Comparison of ENCODE assay signal across 15 cellular contexts in genomic region chr12:130863298-130863697, GRCh38. TPM values are rescaled to one million over a fixed set of nuclear protein-coding genes. Genes with fewer than 3 reads are reported as not detected.
DNase-seq lines count a peak whose midpoint lies in the region; ATAC-seq and TF ChIP-seq lines count a peak whose summit lies in the region.
"Had no signal": no experiment of that assay in that cellular context is flagged by ENCODE, and none has a peak within 500 bp of the region (broad histone marks: within the 10 kb centered on the region; RNA-seq: fewer than 3 reads in every experiment).

No MANE protein-coding gene starts in this region.

- H2AK5ac ChIP-seq in mesenchymal stem cell (ENCODE audit: low read length, severe bottlenecking), result no peak overlapping the region

- H3K9me3 Mint-ChIP-seq in endodermal cell, result peaks cover 8% of the 10 kb centered on the region

- no peak overlapping the region for H4K8ac ChIP-seq in mesenchymal stem cell (ENCODE audit: low read length)

- H3K36me3 Mint-ChIP-seq in endodermal cell (ENCODE audit: low read depth), result no peaks in the 10 kb centered on the region

- no peaks in the 10 kb centered on the region for H3K79me1 ChIP-seq in mesenchymal stem cell (replicated peaks; ENCODE audit: low read length, poor library complexity, severe bottlenecking)

- H2BK5ac ChIP-seq in mesenchymal stem cell (ENCODE audit: low read depth, low read length, poor library complexity, severe bottlenecking), result no peak overlapping the region

- H2BK12ac ChIP-seq in mesenchymal stem cell (ENCODE audit: low read length in 2 of 2), result no peak overlapping the region

- H2BK15ac ChIP-seq in mesenchymal stem cell (ENCODE audit: low read depth, poor library complexity, severe bottlenecking), result no peak overlapping the region

- RAD21 ChIA-PET in HCT116 (lab: Charles Lee; ENCODE audit: low non-redundant PET in 1 of 2, low total read pairs in 2 of 2, uncharacterized antibody in 2 of 2, unreplicated experiment in 2 of 2), result no interaction called here

- POLR2A ChIA-PET in HCT116 (lab: Charles Lee), result no interaction called here

- no peaks in the 10 kb centered on the region for H3K4me1 ChIP-seq in BE2C
- peaks cover 0 to 3% of the 10 kb centered on the region in 2 experiments; a peak in 1 of 4 replicates for H3K4me1 ChIP-seq in HCT116 (ENCODE audit: control insufficient read depth in 1 of 2, insufficient read depth in 2 of 2, low read length in 2 of 2)
- no peaks in the 10 kb centered on the region for H3K4me1 ChIP-seq in endodermal cell (ENCODE audit: control insufficient read depth, insufficient read depth, low read length)
- no peaks in the 10 kb centered on the region for H3K4me1 ChIP-seq in lung (ENCODE audit: control insufficient read depth in 2 of 2, insufficient read depth in 2 of 2, low read length in 2 of 2)
- no peaks in the 10 kb centered on the region for H3K4me1 ChIP-seq in mesenchymal stem cell (ENCODE audit: control insufficient read depth, insufficient read depth, low read depth, low read length)

- H3K27ac ChIP-seq in HCT116 (ENCODE audit: low read depth, low read length), result no peak overlapping the region
- no peak overlapping the region for H3K27ac ChIP-seq in endodermal cell (ENCODE audit: low read depth, low read length)
- peak overlapping the region in 1 of 2 donors; percentile 14 for H3K27ac ChIP-seq in lung (ENCODE audit: low read depth in 1 of 2, low read length in 1 of 2)
- H3K27ac ChIP-seq in mesenchymal stem cell (ENCODE audit: low read length, poor library complexity, severe bottlenecking), result no peak overlapping the region
- H3K27ac ChIP-seq: PC-9 had no signal

- intact Hi-C loops in HCT116 (cut with micrococcal nuclease), result no loop called here

- no peak overlapping the region for H2BK120ac ChIP-seq in mesenchymal stem cell (ENCODE audit: low read depth, low read length)

- H2AFZ ChIP-seq in HCT116 (ENCODE audit: low read depth, low read length, poor library complexity, severe bottlenecking) (no peak overlapping the region), mesenchymal stem cell (ENCODE audit: low read depth, low read length) (no peak overlapping the region)
- H2AFZ ChIP-seq: PC-9 had no signal

- H3K9me2 ChIP-seq in HCT116 (ENCODE audit: insufficient read depth), result no peaks in the 10 kb centered on the region

- H3K4me3 Mint-ChIP-seq in endodermal cell, result no peak overlapping the region

- H3K27ac Mint-ChIP-seq in endodermal cell, result no peak overlapping the region

- H3K4me2 ChIP-seq in HCT116 (ENCODE audit: low read length) (no peak overlapping the region), mesenchymal stem cell (ENCODE audit: low read length, poor library complexity, severe bottlenecking) (no peak overlapping the region)
- H3K4me2 ChIP-seq: PC-9 had no signal

- no peak overlapping the region for H3K4me3 ChIP-seq in BE2C (ENCODE audit: low read depth, low read length)
- H3K4me3 ChIP-seq in HCT116 (replicated peaks in 1 of 2; ENCODE audit: low read depth in 1 of 2, low read length in 2 of 2), result no peak overlapping the region
- H3K4me3 ChIP-seq in endodermal cell (ENCODE audit: low read length), result no peak overlapping the region
- H3K4me3 ChIP-seq in lung, result no peak overlapping the region
- H3K4me3 ChIP-seq in mesenchymal stem cell (ENCODE audit: insufficient read depth in 1 of 2, low read depth in 1 of 2, low read length in 2 of 2), result no peak overlapping the region
- H3K4me3 ChIP-seq: PC-9 had no signal

- no peaks in the 10 kb centered on the region for H3K79me2 ChIP-seq in HCT116 (ENCODE audit: insufficient read depth, low read length)

- no peak overlapping the region for H3K14ac ChIP-seq in mesenchymal stem cell (ENCODE audit: low read length in 2 of 2)

- H3K9ac ChIP-seq in HCT116 (ENCODE audit: low read length) (no peak overlapping the region), endodermal cell (ENCODE audit: extremely low read depth, low read length, poor library complexity, severe bottlenecking) (no peak overlapping the region), mesenchymal stem cell (ENCODE audit: low read length) (no peak overlapping the region)

- H3K9me3 ChIP-seq in BE2C (no peaks in the 10 kb centered on the region), HCT116 (ENCODE audit: control insufficient read depth in 1 of 2, insufficient read depth in 1 of 2, low read depth in 1 of 2, low read length in 2 of 2) (no peaks in the 10 kb centered on the region), endodermal cell (ENCODE audit: control insufficient read depth, low read length) (peaks cover 8% of the 10 kb centered on the region), lung (ENCODE audit: control insufficient read depth in 2 of 2, insufficient read depth in 1 of 2, low read length in 1 of 2) (peaks cover 0 to 5% of the 10 kb centered on the region in 2 donors), mesenchymal stem cell (ENCODE audit: control insufficient read depth, low read length) (no peaks in the 10 kb centered on the region)

- no peaks in the 10 kb centered on the region for H3K27me3 ChIP-seq in BE2C
- H3K27me3 ChIP-seq in HCT116 (ENCODE audit: insufficient read depth, low read length), result no peaks in the 10 kb centered on the region
- H3K27me3 ChIP-seq in endodermal cell (ENCODE audit: control insufficient read depth, insufficient read depth, low read length, poor library complexity, severe bottlenecking), result no peaks in the 10 kb centered on the region
- no peaks in the 10 kb centered on the region for H3K27me3 ChIP-seq in lung (ENCODE audit: control insufficient read depth, insufficient read depth)
- H3K27me3 ChIP-seq in mesenchymal stem cell (ENCODE audit: control insufficient read depth in 1 of 2, insufficient read depth in 1 of 2, low read length in 2 of 2), result no peaks in the 10 kb centered on the region

- DNase-seq in BE2C (no peak), HCT116 (ENCODE audit: low read depth, low spot score) (no peak), endodermal cell (peak; percentile 53), lung (ENCODE audit: low spot score) (no peak), DMS79 (lab: John Stamatoyannopoulos, UW) (no peak), epidermal melanocyte (ENCODE audit: insufficient read length, low spot score) (no peak), iPS-NIHi11 (ENCODE audit: low spot score) (no peak), mesenchymal stem cell (no peak)
- DNase-seq: GDM1; NCI-H1048; NCI-H2107; NCI-H226; NCI-H526; NK-92 treated with Interleukin-12 subunit alpha and Interleukin-12 subunit beta, amount 100 ng/mL, for 24 hours; PC-9 had no signal

- ATAC-seq in HCT116, result no peak
- ATAC-seq in lung (ENCODE audit: insufficient read depth, low FRiP score), result peak; percentile 58

- TF ChIP-seq POLR2A in HCT116 (IDR thresholded peaks at IDR 0.05; ENCODE audit: borderline replicate concordance, extremely low read depth, insufficient read depth, insufficient read length), result no peak

- H3K18ac ChIP-seq in mesenchymal stem cell (ENCODE audit: low read depth in 1 of 2, low read length in 2 of 2), result no peak overlapping the region

- H3K4ac ChIP-seq in mesenchymal stem cell (ENCODE audit: low read depth in 1 of 2, low read length in 2 of 2), result no peak overlapping the region

- CTCF ChIA-PET in HCT116 (lab: Charles Lee), result no interaction called here

- TF ChIP-seq CTCF in BE2C (IDR thresholded peaks at IDR 0.05; ENCODE audit: low read depth, low read length) (0 out of 2 replicates have a peak, but pooled peaks have one; percentile 5), HCT116 (IDR thresholded peaks at IDR 0.05 in 2 of 3, conservative IDR thresholded peaks at IDR 0.05 in 1 of 3; ENCODE audit: borderline replicate concordance in 1 of 3, insufficient read depth in 1 of 3, low read depth in 2 of 3, low read length in 2 of 3) (peak in 2 of 3 experiments; percentile 15 to 28; a peak in 2 of 6 replicates), endodermal cell (conservative IDR thresholded peaks at IDR 0.05) (peak; percentile 37), lung (IDR thresholded peaks at IDR 0.05; ENCODE audit: control extremely low read depth, extremely low read depth) (no peak)

- 91 to 100% methylated on average over 2 to 5 of the region's 5 CpGs for WGBS in endodermal cell (ENCODE audit: insufficient coverage in 1 of 2, insufficient read length in 1 of 2), 2 experiments
- 64 to 83% methylated on average over 5 of the region's 5 CpGs for WGBS in lung, 2 donors
- WGBS in mesenchymal stem cell, result 97% methylated on average over 4 of the region's 5 CpGs

- no peaks in the 10 kb centered on the region for H3K4me1 Mint-ChIP-seq in endodermal cell

- BruUV-seq in HCT116 (replicated peaks; lab: Mats Ljungman, UMichigan), result no TSS peak

- H3K36me3 ChIP-seq in BE2C (no peaks in the 10 kb centered on the region), HCT116 (ENCODE audit: control insufficient read depth in 1 of 2, insufficient read depth in 2 of 2, low read length in 2 of 2) (no peaks in the 10 kb centered on the region), endodermal cell (ENCODE audit: control insufficient read depth, insufficient read depth, low read length) (no peaks in the 10 kb centered on the region), lung (ENCODE audit: control insufficient read depth in 2 of 2, insufficient read depth in 2 of 2, low read length in 2 of 2) (no peaks in the 10 kb centered on the region), mesenchymal stem cell (ENCODE audit: control insufficient read depth in 1 of 2, insufficient read depth in 2 of 2, low read depth in 1 of 2, low read length in 2 of 2) (no peaks in the 10 kb centered on the region)

- no peak overlapping the region for H4K91ac ChIP-seq in mesenchymal stem cell (ENCODE audit: low read length)

- no peaks in the 10 kb centered on the region for H3K27me3 Mint-ChIP-seq in endodermal cell (ENCODE audit: insufficient read depth)

- H3K23ac ChIP-seq in mesenchymal stem cell (ENCODE audit: low read length in 2 of 2), result no peak overlapping the region

- TF ChIP-seq RAD21 in HCT116 (IDR thresholded peaks at IDR 0.05; ENCODE audit: low read depth), result no peak

- no peaks in the 10 kb centered on the region for H4K20me1 ChIP-seq in HCT116 (ENCODE audit: insufficient read depth)

RNA-seq across cellular contexts. Expression of gene RAN, which starts 8.6 kb away (rescaled TPM):
- 1,240 TPM for polyA plus RNA-seq in BE2C (2012; ENCODE audit: insufficient read depth, insufficient read length, low read depth)
- total RNA-seq in HCT116 (2021; ENCODE audit: unreplicated experiment), result 1,420 TPM
- 1,293 and 1,596 TPM in 2 replicates for polyA plus RNA-seq in HCT116 (2012)
- 1,000 to 10,000 TPM; 1,323 to 1,383 TPM for total RNA-seq in endodermal cell
- polyA plus RNA-seq in endodermal cell (2013, experiment 1 of 2), result 1,001 TPM
- polyA plus RNA-seq in endodermal cell (2013, experiment 2 of 2), result 946 TPM
- total RNA-seq in lung, result 100 to 1,000 TPM; 210 to 505 TPM
- polyA plus RNA-seq in lung, result 100 to 1,000 TPM; 212 to 495 TPM
- 308 TPM for polyA plus RNA-seq in mesenchymal stem cell (2013, experiment 1 of 2)
- 307 TPM for polyA plus RNA-seq in mesenchymal stem cell (2013, experiment 2 of 2)

RNA-seq across cellular contexts. Expression of gene STX2, which starts 24.2 kb away (rescaled TPM):
- polyA plus RNA-seq in BE2C (2012; ENCODE audit: insufficient read depth, insufficient read length, low read depth), result 18.4 TPM
- total RNA-seq in HCT116 (2021; ENCODE audit: unreplicated experiment) (19.2 TPM), endodermal cell (10 to 100 TPM; 18.2 to 20.2 TPM), lung (10 to 100 TPM; 19.4 to 28.4 TPM)
- 8.7 and 11.7 TPM in 2 replicates for polyA plus RNA-seq in HCT116 (2012)
- polyA plus RNA-seq in endodermal cell (2013, experiment 1 of 2), result 32.8 TPM
- polyA plus RNA-seq in endodermal cell (2013, experiment 2 of 2), result 31.3 TPM
- polyA plus RNA-seq in lung, result 10 to 100 TPM; 11.9 to 22.4 TPM
- 45.7 TPM for polyA plus RNA-seq in mesenchymal stem cell (2013, experiment 1 of 2)
- 44.7 TPM for polyA plus RNA-seq in mesenchymal stem cell (2013, experiment 2 of 2)
